Comparison of ENCODE assay signal across 23 cellular contexts in the genomic region with DNA sequence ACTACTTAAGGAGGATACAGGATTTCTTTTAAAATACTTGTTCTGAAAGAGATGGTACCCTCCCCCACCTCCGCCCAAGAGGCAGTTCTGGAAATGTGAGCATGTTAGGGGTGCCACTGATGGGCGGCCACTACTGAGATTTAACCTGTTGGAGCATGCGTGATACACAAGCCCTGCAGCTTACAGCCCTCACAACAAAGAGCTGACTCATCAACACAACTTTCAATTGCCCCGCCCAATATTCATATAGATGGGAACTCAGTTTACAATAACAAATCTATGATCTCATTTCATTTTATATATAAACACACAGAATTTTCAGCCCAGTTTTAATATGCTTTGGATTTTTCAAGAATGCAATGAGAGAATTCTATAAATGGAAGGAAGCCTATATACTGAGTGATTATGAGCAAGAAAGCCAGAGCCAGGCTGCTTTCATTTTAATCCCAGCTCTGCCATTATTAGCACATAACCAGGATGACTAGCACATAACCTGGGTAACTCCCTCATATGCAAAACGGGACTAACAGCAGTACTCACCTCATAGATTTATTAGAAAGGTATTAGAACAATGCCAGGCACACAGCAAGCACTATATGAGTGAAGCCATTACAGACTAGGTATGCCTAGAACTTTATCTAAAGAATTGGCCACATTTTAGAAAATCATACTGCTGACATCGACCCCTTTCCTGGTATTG. TPM values are rescaled to one million over a fixed set of nuclear protein-coding genes. Genes with fewer than 3 reads are reported as not detected.
DNase-seq lines count a peak whose midpoint lies in the region; ATAC-seq, FAIRE-seq and TF ChIP-seq lines count a peak whose summit lies in the region.
"Had no signal": no experiment of that assay in that cellular context is flagged by ENCODE, and none has a peak within 500 bp of the region (broad histone marks: within the 10 kb centered on the region; RNA-seq: fewer than 3 reads in every experiment).

No MANE protein-coding gene starts in this region.

- no peak overlapping the region for H3K27ac ChIP-seq in Karpas-422 (ENCODE audit: low read length)
- H3K27ac ChIP-seq: C4-2B had no signal

- no peak for TF ChIP-seq CTCF in bronchial epithelial cell (IDR thresholded peaks at IDR 0.05; ENCODE audit: insufficient read depth, low read length, severe bottlenecking)
- no peak for TF ChIP-seq CTCF in lower leg skin (IDR thresholded peaks at IDR 0.05)

- TF ChIP-seq POLR2A in lower leg skin (IDR thresholded peaks at IDR 0.05): no peak

- no peaks in the 10 kb centered on the region for H4K20me1 ChIP-seq in Karpas-422 (ENCODE audit: insufficient read depth, low read depth, low read length)

- no peak overlapping the region for H3K9ac ChIP-seq in Karpas-422 (ENCODE audit: low read length)
- H3K9ac ChIP-seq: SK-N-SH had no signal

- no peak for FAIRE-seq in bronchial epithelial cell (lab: Jason Lieb, UNC)
- FAIRE-seq: D721Med had no signal

- H3K4me1 ChIP-seq in Karpas-422 (ENCODE audit: low read length): no peaks in the 10 kb centered on the region

- WGBS in lower leg skin, 2 donors: 57 to 64% methylated on average over 6 of the region's 6 CpGs

- intact Hi-C loops in lower leg skin (cut with DNase I; ENCODE audit: low total_unique reads): no loop called here

- no peak overlapping the region for H3K4me2 ChIP-seq in Karpas-422 (ENCODE audit: low read depth, low read length, poor library complexity, severe bottlenecking)
- H3K4me2 ChIP-seq: SK-N-SH had no signal

- H3K9me3 ChIP-seq in Karpas-422 (ENCODE audit: low read length): no peaks in the 10 kb centered on the region
- H3K9me3 ChIP-seq: SK-N-SH had no signal

- no peaks in the 10 kb centered on the region for H3K9me2 ChIP-seq in Karpas-422 (replicated peaks; ENCODE audit: insufficient read depth, low read length)
- H3K9me2 ChIP-seq: SK-N-SH had no signal

- no peak overlapping the region for H2AFZ ChIP-seq in Karpas-422 (ENCODE audit: low read length)

- H3K79me2 ChIP-seq in Karpas-422 (ENCODE audit: low read length): no peaks in the 10 kb centered on the region

- H3K36me3 ChIP-seq in Karpas-422 (ENCODE audit: insufficient read depth, low read length) (no peaks in the 10 kb centered on the region), bronchial epithelial cell (ENCODE audit: control insufficient read depth, insufficient read depth, low read length) (no peaks in the 10 kb centered on the region)

- H3K27me3 ChIP-seq in Karpas-422 (ENCODE audit: low read length) (no peaks in the 10 kb centered on the region), bronchial epithelial cell (ENCODE audit: control insufficient read depth, insufficient read depth, low read length) (no peaks in the 10 kb centered on the region)

- H3K4me3 ChIP-seq in Karpas-422 (ENCODE audit: low read length) (no peak overlapping the region), bronchial epithelial cell (ENCODE audit: low read depth, low read length) (no peak overlapping the region), lower leg skin (ENCODE audit: low read depth, poor library complexity, severe bottlenecking) (no peak overlapping the region)

- DNase-seq in Karpas-422 (peak; percentile 24), bronchial epithelial cell (ENCODE audit: low read depth) (peak; percentile 89), lower leg skin (ENCODE audit: low spot score in 2 of 2) (peak; percentile 25 to 26), hypothalamus (lab: John Stamatoyannopoulos, UW) (no peak), NCI-H2029 (lab: John Stamatoyannopoulos, UW) (no peak)
- DNase-seq: ACHN; DMS79 treated with DMSO at 0.1 percent for 48 hours; H7; KBM-7; MV-4-11; NCI-H187 treated with DMSO at 0.1 percent for 48 hours; NCI-H2171; NCI-H446 treated with DMSO at 0.1 percent for 48 hours; NCI-H748 treated with DMSO at 0.1 percent for 48 hours; NK-92 treated with Interleukin-12 subunit alpha and Interleukin-12 subunit beta, amount 100 ng/mL, for 24 hours; SHP77 treated with DMSO at 0.1 percent for 48 hours; SK-N-SH had no signal

- ATAC-seq in GM21717 (IDR thresholded peaks at IDR 0.05; ENCODE audit: unreplicated experiment) (peak; percentile 33), HG02840 (IDR thresholded peaks at IDR 0.05; ENCODE audit: low FRiP score, unreplicated experiment) (no peak), GM21576 (IDR thresholded peaks at IDR 0.05; ENCODE audit: unreplicated experiment) (no peak)

RNA-seq across cellular contexts. Expression of a gene that starts 45.6 kb away (rescaled TPM):
- not detected in 2 replicates for total RNA-seq in Karpas-422 (2014; rRNA removed; shearing (Covaris generic); ENCODE audit: low replicate concordance)
- under 0.01 and 0.26 TPM in 2 replicates for total RNA-seq in bronchial epithelial cell
- 1 to 10 TPM in 2 of 4 donors, under 1 TPM in 2; 0.67 to 1.7 (median 0.97) TPM for total RNA-seq in lower leg skin
- total RNA-seq: G401 had no signal

Comparison
In these comparisons a context has a peak if more than half of its experiments do, and no peak if none do; other contexts are left out.
1. DNase-seq: peak in Karpas-422 (single experiment), bronchial epithelial cell (single experiment) and lower leg skin (2 of 2); none in hypothalamus (0 of 51) and NCI-H2029 (single experiment).